ENCODE assay signal across 21 cellular contexts in the genomic region with DNA sequence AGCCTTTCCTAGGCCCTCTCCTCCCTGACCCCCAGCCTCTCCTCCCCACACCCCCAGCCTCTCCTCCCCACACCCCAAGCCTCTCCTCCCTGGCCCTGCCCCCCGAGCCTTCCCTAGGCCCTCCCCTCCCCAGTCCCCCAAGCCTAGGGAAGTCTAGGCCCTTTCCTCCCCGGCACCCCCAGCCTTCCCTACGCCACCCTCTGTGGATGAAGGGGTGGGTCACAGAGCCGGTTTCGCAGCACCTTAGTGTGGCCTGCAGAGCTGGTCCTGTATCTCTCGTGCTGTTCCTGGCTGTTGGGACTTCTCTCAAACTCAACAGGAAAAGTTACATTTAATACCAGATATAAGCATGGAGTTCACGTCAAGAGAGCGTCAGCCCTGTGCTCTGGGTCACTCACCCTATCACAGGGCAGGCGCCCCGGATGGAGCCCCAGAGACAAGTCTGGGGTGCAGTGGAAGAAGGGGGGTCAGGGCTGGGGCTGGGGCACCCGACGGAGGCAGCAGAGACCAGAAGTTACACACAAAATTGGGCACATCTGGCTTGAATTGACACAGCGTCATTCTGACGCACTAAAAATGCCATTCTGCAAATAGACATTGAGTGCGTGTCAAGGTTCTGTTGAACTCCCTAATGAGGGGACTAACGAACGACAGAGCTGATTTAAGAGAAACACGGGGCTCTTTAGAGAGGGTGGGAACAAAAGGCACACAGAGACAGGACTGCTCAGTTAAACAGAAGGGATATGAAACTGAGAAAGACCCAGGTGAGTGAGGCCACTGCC. TPM values are rescaled to one million over a fixed set of nuclear protein-coding genes. Genes with fewer than 3 reads are reported as not detected.
"Had no signal": no experiment of that assay in that cellular context is flagged by ENCODE, and none has a peak within 500 bp of the region (broad histone marks: within the 10 kb centered on the region; RNA-seq: fewer than 3 reads in every experiment).

No MANE protein-coding gene starts in this region.

- H3K27ac Mint-ChIP-seq: activated naive CD8-positive, alpha-beta T cell; activated T-helper 1 cell treated with anti-CD3 and anti-CD28 coated beads, Interleukin-12 subunit alpha, Interleukin-12 subunit beta, Interleukin-2, Interleukin-4 antibody, amounts not matched to agents 30 ng/mL and 10 ng/mL and 1 ng/mL, durations not matched to agents 14 hours and 24 hours and 36 hours; naive thymus-derived CD8-positive, alpha-beta T cell had no signal

- H3K36me3 Mint-ChIP-seq: activated naive CD8-positive, alpha-beta T cell; naive thymus-derived CD8-positive, alpha-beta T cell had no signal

- H3K4me3 Mint-ChIP-seq: activated naive CD8-positive, alpha-beta T cell; activated T-helper 1 cell treated with anti-CD3 and anti-CD28 coated beads, Interleukin-12 subunit alpha, Interleukin-12 subunit beta, Interleukin-2, Interleukin-4 antibody, amounts not matched to agents 30 ng/mL and 10 ng/mL and 1 ng/mL, durations not matched to agents 14 hours and 24 hours and 36 hours; naive thymus-derived CD8-positive, alpha-beta T cell had no signal

- H3K27me3 ChIP-seq: neutrophil, pancreas, right lobe of liver, stomach had no signal

- H3K4me3 ChIP-seq: pancreas, right lobe of liver, stomach had no signal

- H3K9me3 Mint-ChIP-seq: naive thymus-derived CD8-positive, alpha-beta T cell had no signal

- H3K27ac ChIP-seq: foreskin keratinocyte, neutrophil, pancreas, right lobe of liver, stomach, WERI-Rb-1 had no signal

- H3K4me1 ChIP-seq: pancreas, right lobe of liver, stomach had no signal

- H3K27me3 Mint-ChIP-seq: activated naive CD8-positive, alpha-beta T cell had no signal

- H3K9me3 ChIP-seq: neutrophil, pancreas, right lobe of liver, stomach had no signal

- H3K36me3 ChIP-seq: neutrophil, pancreas, right lobe of liver, stomach, WERI-Rb-1 had no signal

- H3K4me1 Mint-ChIP-seq: naive thymus-derived CD8-positive, alpha-beta T cell had no signal

- DNase-seq: activated CD4-positive, alpha-beta T cell treated with anti-CD3 and anti-CD28 coated beads for 1 hour; activated CD4-positive, alpha-beta T cell treated with anti-CD3 and anti-CD28 coated beads, Interleukin-2, amount 50 U/mL, for 4 hours; amniotic stem cell; effector CD4-positive, alpha-beta T cell; foreskin keratinocyte; head of caudate nucleus; kidney glomerular epithelial cell; mesendoderm; naive thymus-derived CD8-positive, alpha-beta T cell; right lobe of liver; small intestine; stimulated activated CD4-positive, alpha-beta T cell treated with anti-CD3 and anti-CD28 coated beads, Interleukin-15, amount 100 ng/mL, for 24 hours; stimulated activated CD4-positive, alpha-beta T cell treated with anti-CD3 and anti-CD28 coated beads, Interleukin-2, amount 100 ng/mL, for 48 hours; stomach; trophoblast cell; WERI-Rb-1 had no signal

RNA-seq across cellular contexts. Expression of a gene that starts 24.0 kb away (rescaled TPM):
- total RNA-seq: activated T-helper 1 cell treated with anti-CD3 and anti-CD28 coated beads, Interleukin-12 subunit alpha, Interleukin-12 subunit beta, Interleukin-2, Interleukin-4 antibody, amounts not matched to agents 30 ng/mL and 10 ng/mL and 1 ng/mL, durations not matched to agents 14 hours and 24 hours and 36 hours; naive thymus-derived CD8-positive, alpha-beta T cell; T-helper 2 cell treated with Interferon-gamma antibody and Interleukin-4, amounts not matched to agents 100 ng/mL and 5 ng/mL, for 36 hours had no signal
